17 cellular contexts compared by ENCODE assay signal in genomic region chr4:1819816-1820215, GRCh38.
"Had no signal": no experiment of that assay in that cellular context is flagged by ENCODE, and none has a peak within 500 bp of the region (broad histone marks: within the 10 kb centered on the region; RNA-seq: fewer than 3 reads in every experiment).

No MANE protein-coding gene starts in this region.

- H3K4me3 Mint-ChIP-seq: dendritic cell treated with granulocyte-macrophage colony-stimulating factor and Interleukin-4, amounts not matched to agents 40 ng/mL and 50 ng/mL, for 4 days; effector memory CD8-positive, alpha-beta T cell; naive thymus-derived CD4-positive, alpha-beta T cell; nephron progenitor cell; stimulated activated effector memory CD8-positive, alpha-beta T cell treated with anti-CD3 and anti-CD28 coated beads, Interleukin-12 subunit alpha, Interleukin-12 subunit beta, amount 100 ng/mL, for 72 hours had no signal

- H3K27ac Mint-ChIP-seq: dendritic cell treated with granulocyte-macrophage colony-stimulating factor and Interleukin-4, amounts not matched to agents 40 ng/mL and 50 ng/mL, for 4 days; nephron progenitor cell; stimulated activated effector memory CD8-positive, alpha-beta T cell treated with anti-CD3 and anti-CD28 coated beads, Interleukin-12 subunit alpha, Interleukin-12 subunit beta, amount 100 ng/mL, for 72 hours had no signal

- H3K4me1 Mint-ChIP-seq: nephron progenitor cell; stimulated activated effector memory CD8-positive, alpha-beta T cell treated with anti-CD3 and anti-CD28 coated beads, Interleukin-12 subunit alpha, Interleukin-12 subunit beta, amount 100 ng/mL, for 72 hours had no signal

- DNase-seq: effector memory CD8-positive, alpha-beta T cell; esophagus squamous epithelium; foreskin fibroblast; kidney glomerular epithelial cell; mesendoderm; naive thymus-derived CD4-positive, alpha-beta T cell; nephron progenitor cell; stimulated activated CD4-positive, alpha-beta T cell treated with anti-CD3 and anti-CD28 coated beads, Interleukin-2, amount 100 ng/mL, for 48 hours; stimulated activated naive CD8-positive, alpha-beta T cell treated with anti-CD3 and anti-CD28 coated beads, Interleukin-15, Interleukin-2, amounts not matched to agents 100 U/mL and 50 U/mL, for 24 hours; tibial artery; upper lobe of right lung had no signal

- H3K27ac ChIP-seq: esophagus squamous epithelium, ovary, suprapubic skin, tibial artery, upper lobe of right lung, vagina had no signal

- H3K9me3 Mint-ChIP-seq: dendritic cell treated with granulocyte-macrophage colony-stimulating factor and Interleukin-4, amounts not matched to agents 40 ng/mL and 50 ng/mL, for 4 days; effector memory CD8-positive, alpha-beta T cell; nephron progenitor cell; stimulated activated effector memory CD8-positive, alpha-beta T cell treated with anti-CD3 and anti-CD28 coated beads, Interleukin-12 subunit alpha, Interleukin-12 subunit beta, amount 100 ng/mL, for 72 hours had no signal

- H3K27me3 Mint-ChIP-seq: dendritic cell treated with granulocyte-macrophage colony-stimulating factor and Interleukin-4, amounts not matched to agents 40 ng/mL and 50 ng/mL, for 4 days; effector memory CD8-positive, alpha-beta T cell; naive thymus-derived CD4-positive, alpha-beta T cell had no signal

- ATAC-seq: effector memory CD8-positive, alpha-beta T cell; naive thymus-derived CD4-positive, alpha-beta T cell; right cardiac atrium; stimulated activated effector memory CD8-positive, alpha-beta T cell treated with anti-CD3 and anti-CD28 coated beads, Interleukin-12 subunit alpha, Interleukin-12 subunit beta, amount 100 ng/mL, for 72 hours; stimulated activated naive CD8-positive, alpha-beta T cell treated with anti-CD3 and anti-CD28 coated beads, Interleukin-15, Interleukin-2, amounts not matched to agents 100 U/mL and 50 U/mL, for 24 hours; upper lobe of right lung had no signal
